ENCODE assay signal across 1 cellular context in the genomic region with DNA sequence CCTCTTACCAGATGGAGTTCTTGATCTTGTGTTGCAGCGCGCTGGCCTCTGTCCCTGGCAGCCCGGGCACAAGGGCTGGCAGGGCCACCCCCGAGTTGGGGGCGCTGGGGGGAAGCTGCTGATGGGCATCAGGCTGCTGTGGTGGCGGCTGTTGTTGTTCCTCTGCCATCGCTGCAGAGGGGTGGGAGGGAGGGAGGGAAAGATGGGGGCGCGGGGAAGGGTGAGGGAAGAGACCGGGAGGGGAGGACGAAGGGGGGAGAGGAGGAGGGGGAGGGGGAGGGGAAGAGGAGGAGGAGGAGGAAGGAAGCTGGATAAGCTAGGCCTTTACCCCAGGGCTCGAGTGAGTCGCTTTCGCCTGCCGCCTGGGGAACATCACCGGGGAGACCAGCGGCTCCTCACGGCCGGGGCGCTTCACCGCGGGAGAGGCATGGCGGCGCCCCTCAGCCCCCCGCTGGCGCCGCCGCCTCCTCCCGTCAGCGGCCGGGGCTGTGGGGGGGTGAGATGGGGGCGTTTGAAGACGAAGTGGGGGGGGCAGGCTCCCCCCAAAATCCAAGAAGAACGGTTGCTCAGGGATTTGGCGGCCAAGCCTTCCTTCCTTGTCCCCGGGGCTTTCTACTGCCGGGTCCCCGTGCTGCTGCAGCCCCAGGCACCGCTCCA.
TF ChIP-seq lines count a peak whose summit lies in the region.

No MANE protein-coding gene starts in this region.

TF ChIP-seq in K562, 482 proteins besides CTCF, POLR2A, EP300 and RAD21 (continued from another document):
- 0 out of 2 replicates have a peak, but pooled peaks have one; percentile 42 for TF ChIP-seq BRD4 (IDR thresholded peaks at IDR 0.05)
- TF ChIP-seq E2F6 (IDR thresholded peaks at IDR 0.05; ENCODE audit: borderline replicate concordance in 1 of 2, extremely low read depth in 1 of 2, insufficient read depth in 1 of 2, insufficient read length in 1 of 2, low read depth in 1 of 2, low read length in 1 of 2, poor library complexity in 1 of 2, severe bottlenecking in 1 of 2) = peak in 1 of 2 experiments; percentile 29
- TF ChIP-seq, protein P1, sequence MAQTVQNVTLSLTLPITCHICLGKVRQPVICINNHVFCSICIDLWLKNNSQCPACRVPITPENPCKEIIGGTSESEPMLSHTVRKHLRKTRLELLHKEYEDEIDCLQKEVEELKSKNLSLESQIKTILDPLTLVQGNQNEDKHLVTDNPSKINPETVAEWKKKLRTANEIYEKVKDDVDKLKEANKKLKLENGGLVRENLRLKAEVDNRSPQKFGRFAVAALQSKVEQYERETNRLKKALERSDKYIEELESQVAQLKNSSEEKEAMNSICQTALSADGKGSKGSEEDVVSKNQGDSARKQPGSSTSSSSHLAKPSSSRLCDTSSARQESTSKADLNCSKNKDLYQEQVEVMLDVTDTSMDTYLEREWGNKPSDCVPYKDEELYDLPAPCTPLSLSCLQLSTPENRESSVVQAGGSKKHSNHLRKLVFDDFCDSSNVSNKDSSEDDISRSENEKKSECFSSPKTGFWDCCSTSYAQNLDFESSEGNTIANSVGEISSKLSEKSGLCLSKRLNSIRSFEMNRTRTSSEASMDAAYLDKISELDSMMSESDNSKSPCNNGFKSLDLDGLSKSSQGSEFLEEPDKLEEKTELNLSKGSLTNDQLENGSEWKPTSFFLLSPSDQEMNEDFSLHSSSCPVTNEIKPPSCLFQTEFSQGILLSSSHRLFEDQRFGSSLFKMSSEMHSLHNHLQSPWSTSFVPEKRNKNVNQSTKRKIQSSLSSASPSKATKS (CRISPR knock-in tag; IDR thresholded peaks at IDR 0.05) = no peak
- TF ChIP-seq MNT (conservative IDR thresholded peaks at IDR 0.05) = 0 out of 4 replicates have a peak, but pooled peaks of 1 of the 2 experiments have one; percentile 1
- peak in 1 of 2 experiments; percentile 90; a peak in 2 of 4 replicates for TF ChIP-seq KDM1A (IDR thresholded peaks at IDR 0.05)
- TF ChIP-seq ZNF592 (IDR thresholded peaks at IDR 0.05) = no peak
- 0 out of 2 replicates have a peak, but pooled peaks have one; percentile 35 for TF ChIP-seq ZNF263 (CRISPR knock-in tag; IDR thresholded peaks at IDR 0.05; ENCODE audit: borderline replicate concordance)
- TF ChIP-seq MBD2 (IDR thresholded peaks at IDR 0.05; ENCODE audit: borderline replicate concordance, low read depth) = peak; percentile 14; the same call in 1 of the 2 replicates
- no peak for TF ChIP-seq ZBTB33 (CRISPR knock-in tag; IDR thresholded peaks at IDR 0.05)
- peak; percentile 88 for TF ChIP-seq ZNF740 (CRISPR knock-in tag; IDR thresholded peaks at IDR 0.05)
- peak in 1 of 2 experiments; percentile 96; a peak in 2 of 4 replicates for TF ChIP-seq ZNF740 (tag; IDR thresholded peaks at IDR 0.05)
- no peak for TF ChIP-seq ZNF589 (CRISPR knock-in tag; IDR thresholded peaks at IDR 0.05; ENCODE audit: low read depth)
- no peak for TF ChIP-seq MEIS2 (IDR thresholded peaks at IDR 0.05; ENCODE audit: partially characterized antibody)
- peak in 1 of 3 experiments; percentile 76 for TF ChIP-seq YY1 (IDR thresholded peaks at IDR 0.05; ENCODE audit: borderline replicate concordance in 1 of 3, control insufficient read depth in 1 of 3, extremely low read depth in 1 of 3, insufficient read depth in 3 of 3, insufficient read length in 1 of 3, insufficient replicate concordance in 2 of 3, low read depth in 1 of 3, low read length in 2 of 3)
- TF ChIP-seq ZNF644 (tag; IDR thresholded peaks at IDR 0.05; ENCODE audit: low read depth) = peak; percentile 21; the same call in 1 of the 2 replicates
- TF ChIP-seq, protein P2, sequence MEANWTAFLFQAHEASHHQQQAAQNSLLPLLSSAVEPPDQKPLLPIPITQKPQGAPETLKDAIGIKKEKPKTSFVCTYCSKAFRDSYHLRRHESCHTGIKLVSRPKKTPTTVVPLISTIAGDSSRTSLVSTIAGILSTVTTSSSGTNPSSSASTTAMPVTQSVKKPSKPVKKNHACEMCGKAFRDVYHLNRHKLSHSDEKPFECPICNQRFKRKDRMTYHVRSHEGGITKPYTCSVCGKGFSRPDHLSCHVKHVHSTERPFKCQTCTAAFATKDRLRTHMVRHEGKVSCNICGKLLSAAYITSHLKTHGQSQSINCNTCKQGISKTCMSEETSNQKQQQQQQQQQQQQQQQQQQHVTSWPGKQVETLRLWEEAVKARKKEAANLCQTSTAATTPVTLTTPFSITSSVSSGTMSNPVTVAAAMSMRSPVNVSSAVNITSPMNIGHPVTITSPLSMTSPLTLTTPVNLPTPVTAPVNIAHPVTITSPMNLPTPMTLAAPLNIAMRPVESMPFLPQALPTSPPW (CRISPR knock-in tag; IDR thresholded peaks at IDR 0.05) = peak; percentile 90
- TF ChIP-seq TAF1 (IDR thresholded peaks at IDR 0.05; ENCODE audit: control insufficient read depth, extremely low read depth, insufficient read depth, low read length, severe bottlenecking) = peak; percentile 12
- TF ChIP-seq, protein P3, sequence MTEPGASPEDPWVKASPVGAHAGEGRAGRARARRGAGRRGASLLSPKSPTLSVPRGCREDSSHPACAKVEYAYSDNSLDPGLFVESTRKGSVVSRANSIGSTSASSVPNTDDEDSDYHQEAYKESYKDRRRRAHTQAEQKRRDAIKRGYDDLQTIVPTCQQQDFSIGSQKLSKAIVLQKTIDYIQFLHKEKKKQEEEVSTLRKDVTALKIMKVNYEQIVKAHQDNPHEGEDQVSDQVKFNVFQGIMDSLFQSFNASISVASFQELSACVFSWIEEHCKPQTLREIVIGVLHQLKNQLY (CRISPR knock-in tag; conservative IDR thresholded peaks at IDR 0.05) = no peak
- TF ChIP-seq KDM4B (IDR thresholded peaks at IDR 0.05; ENCODE audit: borderline replicate concordance in 2 of 2, low read depth in 1 of 2) = 0 out of 4 replicates have a peak, but pooled peaks of 1 of the 2 experiments have one; percentile 36
- TF ChIP-seq ZFP1 (CRISPR knock-in tag; IDR thresholded peaks at IDR 0.05) = no peak
- peak; percentile 66 for TF ChIP-seq ZFX (CRISPR knock-in tag; IDR thresholded peaks at IDR 0.05)
- TF ChIP-seq PHF8 (IDR thresholded peaks at IDR 0.05; ENCODE audit: borderline replicate concordance, low read length) = peak; percentile 73; the same call in 1 of the 2 replicates
- no peak for TF ChIP-seq BHLHE40 (IDR thresholded peaks at IDR 0.05; ENCODE audit: low read length)
- no peak for TF ChIP-seq ZNF217 (CRISPR knock-in tag; IDR thresholded peaks at IDR 0.05)
- TF ChIP-seq IFI16 (CRISPR knock-in tag; IDR thresholded peaks at IDR 0.05) = no peak
- TF ChIP-seq EGR1 (conservative IDR thresholded peaks at IDR 0.05) = peak; percentile 33; the same call in 1 of the 2 replicates
- TF ChIP-seq HNRNPH1 (optimal IDR thresholded peaks at IDR 0.05; ENCODE audit: low read depth, low read length) = no peak
- peak; percentile 75; the same call in 1 of the 2 replicates for TF ChIP-seq ZNF444 (CRISPR knock-in tag; IDR thresholded peaks at IDR 0.05)
- TF ChIP-seq, protein P4, sequence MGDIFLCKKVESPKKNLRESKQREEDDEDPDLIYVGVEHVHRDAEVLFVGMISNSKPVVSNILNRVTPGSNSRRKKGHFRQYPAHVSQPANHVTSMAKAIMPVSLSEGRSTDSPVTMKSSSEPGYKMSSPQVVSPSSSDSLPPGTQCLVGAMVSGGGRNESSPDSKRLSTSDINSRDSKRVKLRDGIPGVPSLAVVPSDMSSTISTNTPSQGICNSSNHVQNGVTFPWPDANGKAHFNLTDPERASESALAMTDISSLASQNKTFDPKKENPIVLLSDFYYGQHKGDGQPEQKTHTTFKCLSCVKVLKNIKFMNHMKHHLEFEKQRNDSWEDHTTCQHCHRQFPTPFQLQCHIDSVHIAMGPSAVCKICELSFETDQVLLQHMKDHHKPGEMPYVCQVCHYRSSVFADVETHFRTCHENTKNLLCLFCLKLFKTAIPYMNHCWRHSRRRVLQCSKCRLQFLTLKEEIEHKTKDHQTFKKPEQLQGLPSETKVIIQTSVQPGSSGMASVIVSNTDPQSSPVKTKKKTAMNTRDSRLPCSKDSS (IDR thresholded peaks at IDR 0.05; ENCODE audit: low read depth, partially characterized antibody) = no peak
- peak; percentile 19 for TF ChIP-seq TBP (optimal IDR thresholded peaks at IDR 0.05; ENCODE audit: low read depth, low read length)
- no peak for TF ChIP-seq NR2C2 (CRISPR knock-in tag; IDR thresholded peaks at IDR 0.05)
- TF ChIP-seq NR2C2 (tag; IDR thresholded peaks at IDR 0.05) = peak; percentile 54
- no peak for TF ChIP-seq NFE2L1 (tag; IDR thresholded peaks at IDR 0.05; ENCODE audit: borderline replicate concordance, low read depth)
- no peak for TF ChIP-seq ZNF324 (CRISPR knock-in tag; IDR thresholded peaks at IDR 0.05)
